9 cellular contexts compared by ENCODE assay signal in the genomic region with DNA sequence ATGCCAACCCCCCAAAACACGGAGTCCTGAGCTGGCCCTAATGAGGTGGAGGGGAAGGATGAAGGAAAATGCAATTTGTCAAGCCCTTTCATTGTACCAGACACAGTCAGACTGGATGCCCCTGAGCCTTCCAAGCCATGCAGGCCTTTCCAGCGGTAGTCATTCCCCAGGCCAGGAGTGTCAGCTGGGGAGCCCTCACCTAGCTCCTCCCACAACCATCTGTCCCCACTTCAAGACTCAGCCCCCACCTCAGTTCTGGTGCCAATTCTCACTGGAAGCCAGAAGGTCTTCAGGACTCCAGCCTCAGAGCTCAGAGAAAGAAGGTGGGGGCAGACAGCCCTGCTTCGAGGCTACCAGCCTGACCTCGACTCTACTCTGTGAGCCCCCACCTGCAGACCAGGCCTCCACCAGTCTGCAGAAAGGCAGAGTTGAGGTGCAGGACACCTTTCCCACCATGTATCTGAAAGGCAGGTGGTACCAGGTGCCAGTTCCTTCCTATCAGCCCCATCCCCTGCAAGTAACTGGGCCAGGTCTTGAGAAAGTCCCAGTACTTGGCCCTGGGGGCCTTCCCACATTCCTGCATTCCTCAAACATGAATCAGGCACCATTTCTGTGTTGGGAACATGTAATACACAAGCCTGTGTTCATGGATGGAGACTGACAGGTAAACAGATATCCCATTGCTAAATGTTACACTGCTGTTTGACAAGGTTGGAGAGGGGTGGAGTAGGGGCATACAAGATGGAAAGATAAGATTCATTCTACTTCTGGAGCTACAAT.
A peak's percentile ranks its signal among the peaks of the same experiment; 100 is the strongest.
DNase-seq lines count a peak whose midpoint lies in the region; ATAC-seq and TF ChIP-seq lines count a peak whose summit lies in the region.
"Had no signal": no experiment of that assay in that cellular context is flagged by ENCODE, and none has a peak within 500 bp of the region (broad histone marks: within the 10 kb centered on the region; RNA-seq: fewer than 3 reads in every experiment).

No MANE protein-coding gene starts in this region.

- peak; percentile 87 for DNase-seq in ELF-1 (ENCODE audit: low read depth, low spot score)
- peak; percentile 96 to 97 for DNase-seq in NCI-H524 (lab: John Stamatoyannopoulos, UW)
- DNase-seq in endodermal cell, result peak; percentile 74
- DNase-seq in omental fat pad (ENCODE audit: low spot score), result no peak
- DNase-seq in central memory CD4-positive, alpha-beta T cell, result no peak
- no peak for DNase-seq in AML-193 (lab: John Stamatoyannopoulos, UW)

- peaks cover 34% of the 10 kb centered on the region for H3K27me3 Mint-ChIP-seq in endodermal cell (ENCODE audit: insufficient read depth)

- no peak overlapping the region for H3K27ac Mint-ChIP-seq in endodermal cell

- H3K36me3 ChIP-seq in endodermal cell (ENCODE audit: control insufficient read depth, insufficient read depth, low read length), result no peaks in the 10 kb centered on the region

- H3K27ac ChIP-seq in endodermal cell (ENCODE audit: low read depth, low read length), result no peak overlapping the region

- no peak overlapping the region for H3K4me3 Mint-ChIP-seq in endodermal cell

- H3K36me3 Mint-ChIP-seq in endodermal cell (ENCODE audit: low read depth), result no peaks in the 10 kb centered on the region

- H3K4me1 ChIP-seq in endodermal cell (ENCODE audit: control insufficient read depth, insufficient read depth, low read length), result peaks cover 16% of the 10 kb centered on the region

- 88 to 100% methylated on average over 2 to 4 of the region's 4 CpGs for WGBS in endodermal cell (ENCODE audit: insufficient coverage in 1 of 2, insufficient read length in 1 of 2), 2 experiments

- ATAC-seq in omental fat pad (ENCODE audit: low FRiP score) (peak; percentile 25), HG03469 (IDR thresholded peaks at IDR 0.05; ENCODE audit: unreplicated experiment) (no peak), GM19023 (IDR thresholded peaks at IDR 0.05; ENCODE audit: unreplicated experiment) (no peak)
- ATAC-seq: right cardiac atrium had no signal

- TF ChIP-seq CTCF in endodermal cell (conservative IDR thresholded peaks at IDR 0.05), result no peak
- no peak for TF ChIP-seq CTCF in omental fat pad (IDR thresholded peaks at IDR 0.05)

- no peak overlapping the region for H3K4me3 ChIP-seq in endodermal cell (ENCODE audit: low read length)

- no peaks in the 10 kb centered on the region for H3K9me3 Mint-ChIP-seq in endodermal cell

- H3K4me1 Mint-ChIP-seq in endodermal cell, result peaks cover 38% of the 10 kb centered on the region

- H3K9me3 ChIP-seq in endodermal cell (ENCODE audit: control insufficient read depth, low read length), result no peaks in the 10 kb centered on the region

- H3K9ac ChIP-seq in endodermal cell (ENCODE audit: extremely low read depth, low read length, poor library complexity, severe bottlenecking), result no peak overlapping the region

- peaks cover 18% of the 10 kb centered on the region for H3K27me3 ChIP-seq in endodermal cell (ENCODE audit: control insufficient read depth, insufficient read depth, low read length, poor library complexity, severe bottlenecking)

Comparison
In these comparisons a context has a peak if more than half of its experiments do, and no peak if none do; other contexts are left out.
1. DNase-seq: peak in ELF-1 (single experiment), NCI-H524 (2 of 2) and endodermal cell (single experiment); none in omental fat pad (single experiment), central memory CD4-positive, alpha-beta T cell (single experiment) and AML-193 (0 of 2).